26 cellular contexts compared by ENCODE assay signal in genomic region chr1:199242162-199242561, GRCh38.
A peak's percentile ranks its signal among the peaks of the same experiment; 100 is the strongest.
DNase-seq lines count a peak whose midpoint lies in the region; TF ChIP-seq lines count a peak whose summit lies in the region.
"Had no signal": no experiment of that assay in that cellular context is flagged by ENCODE, and none has a peak within 500 bp of the region (broad histone marks: within the 10 kb centered on the region; RNA-seq: fewer than 3 reads in every experiment).

No MANE protein-coding gene starts in this region.

- peaks cover 9% of the 10 kb centered on the region for H3K27me3 Mint-ChIP-seq in activated T-helper 1 cell treated with anti-CD3 and anti-CD28 coated beads, Interleukin-12 subunit alpha, Interleukin-12 subunit beta, Interleukin-2, Interleukin-4 antibody, amounts not matched to agents 30 ng/mL and 10 ng/mL and 1 ng/mL, durations not matched to agents 14 hours and 24 hours and 36 hours (ENCODE audit: insufficient read depth)
- no peaks in the 10 kb centered on the region for H3K27me3 Mint-ChIP-seq in H9 (ENCODE audit: low read depth)

- H2BK20ac ChIP-seq in H9 (ENCODE audit: low read depth, low read length, poor library complexity, severe bottlenecking): no peak overlapping the region

- peak overlapping the region; percentile 23 for H2AK5ac ChIP-seq in mesenchymal stem cell (ENCODE audit: low read length, severe bottlenecking)
- H2AK5ac ChIP-seq in H9 (ENCODE audit: insufficient read length, low read length): no peak overlapping the region

- H2AFZ ChIP-seq in mesenchymal stem cell (ENCODE audit: low read depth, low read length) (no peak overlapping the region), H9 (ENCODE audit: low read length) (no peak overlapping the region)
- H2AFZ ChIP-seq: neural progenitor cell had no signal

- H3K4me3 Mint-ChIP-seq in activated T-helper 1 cell treated with anti-CD3 and anti-CD28 coated beads, Interleukin-12 subunit alpha, Interleukin-12 subunit beta, Interleukin-2, Interleukin-4 antibody, amounts not matched to agents 30 ng/mL and 10 ng/mL and 1 ng/mL, durations not matched to agents 14 hours and 24 hours and 36 hours: no peak overlapping the region
- H3K4me3 Mint-ChIP-seq in H9: no peak overlapping the region
- H3K4me3 Mint-ChIP-seq: neural progenitor cell; T-helper 1 cell treated with Interleukin-12 subunit alpha and Interleukin-12 subunit beta and Interleukin-4 antibody, amounts not matched to agents 30 μg/mL and 1 μg/mL, for 36 hours had no signal

- peaks cover 18% of the 10 kb centered on the region for H3K4me1 Mint-ChIP-seq in activated T-helper 1 cell treated with anti-CD3 and anti-CD28 coated beads, Interleukin-12 subunit alpha, Interleukin-12 subunit beta, Interleukin-2, Interleukin-4 antibody, amounts not matched to agents 30 ng/mL and 10 ng/mL and 1 ng/mL, durations not matched to agents 14 hours and 24 hours and 36 hours (ENCODE audit: low read depth)
- 0 out of 4 replicates have a peak, but pooled peaks cover 0 to 3% of the 10 kb centered on the region in 2 experiments for H3K4me1 Mint-ChIP-seq in H9
- H3K4me1 Mint-ChIP-seq: neural progenitor cell had no signal

- H3K9me3 ChIP-seq in mesenchymal stem cell (ENCODE audit: control insufficient read depth, low read length) (no peaks in the 10 kb centered on the region), H9 (ENCODE audit: control insufficient read depth, low read depth, low read length) (no peaks in the 10 kb centered on the region)
- H3K9me3 ChIP-seq: ascending aorta, esophagus muscularis mucosa, gastroesophageal sphincter, mucosa of descending colon, psoas muscle, uterus had no signal

- H3K9me3 Mint-ChIP-seq in activated T-helper 1 cell treated with anti-CD3 and anti-CD28 coated beads, Interleukin-12 subunit alpha, Interleukin-12 subunit beta, Interleukin-2, Interleukin-4 antibody, amounts not matched to agents 30 ng/mL and 10 ng/mL and 1 ng/mL, durations not matched to agents 14 hours and 24 hours and 36 hours: no peaks in the 10 kb centered on the region
- H3K9me3 Mint-ChIP-seq in H9: no peaks in the 10 kb centered on the region
- H3K9me3 Mint-ChIP-seq: T-helper 1 cell treated with Interleukin-12 subunit alpha and Interleukin-12 subunit beta and Interleukin-4 antibody, amounts not matched to agents 30 μg/mL and 1 μg/mL, for 36 hours had no signal

- H3K9ac ChIP-seq in mesenchymal stem cell (ENCODE audit: low read length) (no peak overlapping the region), H9 (ENCODE audit: extremely low read depth, insufficient read length, low read length) (no peak overlapping the region)
- H3K9ac ChIP-seq: neural progenitor cell had no signal

- WGBS in mesenchymal stem cell: 93% methylated on average over 3 of the region's 3 CpGs
- WGBS in H9 (ENCODE audit: extremely low coverage, insufficient read length, low lambda C conversion rate): no CpG with 5 or more reads among the region's 3 CpGs

- no peaks in the 10 kb centered on the region for H3K4me1 ChIP-seq in mesenchymal stem cell (ENCODE audit: control insufficient read depth, insufficient read depth, low read depth, low read length)
- H3K4me1 ChIP-seq in H9 (ENCODE audit: insufficient read depth, low read length): no peaks in the 10 kb centered on the region
- H3K4me1 ChIP-seq: ascending aorta, esophagus muscularis mucosa, gastroesophageal sphincter, neural progenitor cell, psoas muscle, uterus had no signal

- H2BK12ac ChIP-seq in mesenchymal stem cell (ENCODE audit: low read length in 2 of 2): no peak overlapping the region
- no peak overlapping the region for H2BK12ac ChIP-seq in H9 (ENCODE audit: insufficient read length, low read depth, low read length)

- no peak overlapping the region for H2BK5ac ChIP-seq in mesenchymal stem cell (ENCODE audit: low read depth, low read length, poor library complexity, severe bottlenecking)
- H2BK5ac ChIP-seq in H9 (ENCODE audit: insufficient read length, low read length): no peak overlapping the region

- H4K91ac ChIP-seq in mesenchymal stem cell (ENCODE audit: low read length): no peak overlapping the region
- H4K91ac ChIP-seq in H9 (ENCODE audit: insufficient read length, low read depth, low read length): no peak overlapping the region

- H3K27ac Mint-ChIP-seq in activated T-helper 1 cell treated with anti-CD3 and anti-CD28 coated beads, Interleukin-12 subunit alpha, Interleukin-12 subunit beta, Interleukin-2, Interleukin-4 antibody, amounts not matched to agents 30 ng/mL and 10 ng/mL and 1 ng/mL, durations not matched to agents 14 hours and 24 hours and 36 hours: no peak overlapping the region
- no peak overlapping the region for H3K27ac Mint-ChIP-seq in H9
- H3K27ac Mint-ChIP-seq: neural progenitor cell had no signal

- H4K8ac ChIP-seq in mesenchymal stem cell (ENCODE audit: low read length) (no peak overlapping the region), H9 (replicated peaks; ENCODE audit: insufficient read length, low read depth, low read length) (no peak overlapping the region)

- H3K23ac ChIP-seq in mesenchymal stem cell (ENCODE audit: low read length in 2 of 2) (no peak overlapping the region), H9 (ENCODE audit: insufficient read length, low read depth, low read length) (no peak overlapping the region)

- peaks cover 5% of the 10 kb centered on the region for H3K36me3 Mint-ChIP-seq in activated T-helper 1 cell treated with anti-CD3 and anti-CD28 coated beads, Interleukin-12 subunit alpha, Interleukin-12 subunit beta, Interleukin-2, Interleukin-4 antibody, amounts not matched to agents 30 ng/mL and 10 ng/mL and 1 ng/mL, durations not matched to agents 14 hours and 24 hours and 36 hours (ENCODE audit: low read depth)
- no peaks in the 10 kb centered on the region; a peak in 1 of 7 replicates for H3K36me3 Mint-ChIP-seq in H9 (ENCODE audit: insufficient read depth in 1 of 3, low read depth in 3 of 3)
- H3K36me3 Mint-ChIP-seq: neural progenitor cell had no signal

- H2BK15ac ChIP-seq in mesenchymal stem cell (ENCODE audit: low read depth, poor library complexity, severe bottlenecking): no peak overlapping the region
- no peak overlapping the region for H2BK15ac ChIP-seq in H9 (ENCODE audit: low read depth, low read length)

- no peak overlapping the region for H3K18ac ChIP-seq in mesenchymal stem cell (ENCODE audit: low read depth in 1 of 2, low read length in 2 of 2)
- H3K18ac ChIP-seq in H9 (ENCODE audit: insufficient read length, low read depth, low read length): no peak overlapping the region

- no peak overlapping the region for H4K5ac ChIP-seq in H9 (ENCODE audit: insufficient read length, low read depth, low read length)

- H3K79me1 ChIP-seq in mesenchymal stem cell (replicated peaks; ENCODE audit: low read length, poor library complexity, severe bottlenecking): no peaks in the 10 kb centered on the region
- no peaks in the 10 kb centered on the region for H3K79me1 ChIP-seq in H9 (ENCODE audit: insufficient read depth, low read depth, low read length, poor library complexity, severe bottlenecking)

- H3K79me2 ChIP-seq in H9 (ENCODE audit: insufficient read depth, low read length): no peaks in the 10 kb centered on the region

- no peak overlapping the region for H3K4ac ChIP-seq in mesenchymal stem cell (ENCODE audit: low read depth in 1 of 2, low read length in 2 of 2)
- no peak overlapping the region for H3K4ac ChIP-seq in H9 (ENCODE audit: low read depth, low read length)

- H3K27me3 ChIP-seq in mesenchymal stem cell (ENCODE audit: control insufficient read depth in 1 of 2, insufficient read depth in 1 of 2, low read length in 2 of 2) (no peaks in the 10 kb centered on the region), dorsolateral prefrontal cortex (peaks cover 0 to 4% (median 0%) of the 10 kb centered on the region in 45 donors), H9 (ENCODE audit: insufficient read depth, low read length) (no peaks in the 10 kb centered on the region)
- H3K27me3 ChIP-seq: ascending aorta, esophagus muscularis mucosa, gastroesophageal sphincter, neural progenitor cell, uterus had no signal

- H3K4me2 ChIP-seq in mesenchymal stem cell (ENCODE audit: low read length, poor library complexity, severe bottlenecking): no peak overlapping the region
- H3K4me2 ChIP-seq in H9 (ENCODE audit: insufficient read depth, insufficient read length, low read length): no peak overlapping the region
- H3K4me2 ChIP-seq: neural progenitor cell, smooth muscle cell had no signal

- H3K27ac ChIP-seq in mesenchymal stem cell (ENCODE audit: low read length, poor library complexity, severe bottlenecking): no peak overlapping the region
- H3K27ac ChIP-seq in dorsolateral prefrontal cortex: no peak overlapping the region
- H3K27ac ChIP-seq in H9 (ENCODE audit: insufficient read length, low read depth, low read length): no peak overlapping the region
- H3K27ac ChIP-seq: ascending aorta, esophagus muscularis mucosa, gastroesophageal sphincter, neural progenitor cell, psoas muscle, uterus had no signal

- H3K14ac ChIP-seq in mesenchymal stem cell (ENCODE audit: low read length in 2 of 2) (no peak overlapping the region), H9 (ENCODE audit: insufficient read depth, low read length) (no peak overlapping the region)

- peak; percentile 6 to 40 for DNase-seq in NOMO-1 (lab: John Stamatoyannopoulos, UW; ENCODE audit: unreplicated experiment in 2 of 2)
- DNase-seq in NOMO-1 treated with dmso at 0.1 percent for 144 hours (lab: John Stamatoyannopoulos, UW; ENCODE audit: unreplicated experiment): no peak
- DNase-seq in MV-4-11 (lab: John Stamatoyannopoulos, UW): peak; percentile 83
- DNase-seq in SKM-1 (lab: John Stamatoyannopoulos, UW; ENCODE audit: unreplicated experiment): peak; percentile 20
- DNase-seq in mesenchymal stem cell: no peak
- DNase-seq in activated T-helper 1 cell treated with anti-CD3 and anti-CD28 coated beads, Interleukin-12 subunit alpha, Interleukin-12 subunit beta, Interleukin-2, Interleukin-4 antibody, amounts not matched to agents 30 ng/mL and 10 ng/mL and 1 ng/mL, durations not matched to agents 14 hours and 24 hours and 36 hours (ENCODE audit: low spot score): no peak
- DNase-seq in dorsolateral prefrontal cortex: no peak
- DNase-seq in H9: no peak
- DNase-seq: activated CD4-positive, alpha-beta T cell treated with anti-CD3 and anti-CD28 coated beads, Interleukin-2, amount 50 U/mL, for 48 hours; activated T-cell treated with anti-CD3 and anti-CD28 coated beads for 4 hours; effector memory CD4-positive, alpha-beta T cell; HCEC 1CT; left cardiac atrium; mucosa of descending colon; NCI-H146; NCI-H2227 treated with DMSO at 0.1 percent for 48 hours; psoas muscle; stimulated activated CD4-positive, alpha-beta T cell treated with anti-CD3 and anti-CD28 coated beads, Interleukin-4, amount 100 ng/mL, for 24 hours; uterus had no signal

- no peaks in the 10 kb centered on the region for H3K23me2 ChIP-seq in H9 (ENCODE audit: insufficient read length, low read depth, low read length, poor library complexity, severe bottlenecking)

- no peaks in the 10 kb centered on the region for H4K20me1 ChIP-seq in H9 (ENCODE audit: control insufficient read depth, insufficient read depth, insufficient read length)

- no peak overlapping the region for H2BK120ac ChIP-seq in mesenchymal stem cell (ENCODE audit: low read depth, low read length)
- no peak overlapping the region for H2BK120ac ChIP-seq in H9 (ENCODE audit: low read depth, low read length, poor library complexity, severe bottlenecking)

- no peak overlapping the region for H3T11ph ChIP-seq in H9 (ENCODE audit: low read length)

- no peak overlapping the region for H3K4me3 ChIP-seq in mesenchymal stem cell (ENCODE audit: insufficient read depth in 1 of 2, low read depth in 1 of 2, low read length in 2 of 2)
- H3K4me3 ChIP-seq in dorsolateral prefrontal cortex: no peak overlapping the region
- H3K4me3 ChIP-seq: ascending aorta, esophagus muscularis mucosa, gastroesophageal sphincter, K562, mucosa of descending colon, neural progenitor cell, psoas muscle, smooth muscle cell, uterus had no signal

- H3K36me3 ChIP-seq in mesenchymal stem cell (ENCODE audit: control insufficient read depth in 1 of 2, insufficient read depth in 2 of 2, low read depth in 1 of 2, low read length in 2 of 2): no peaks in the 10 kb centered on the region
- H3K36me3 ChIP-seq: ascending aorta, esophagus muscularis mucosa, gastroesophageal sphincter, neural progenitor cell, uterus had no signal

- no peak overlapping the region for H3K56ac ChIP-seq in H9 (ENCODE audit: insufficient read length, low read depth, low read length)

- no peak for TF ChIP-seq CTCF in dorsolateral prefrontal cortex (IDR thresholded peaks at IDR 0.05 in 54 of 56, conservative IDR thresholded peaks at IDR 0.05 in 2 of 56; ENCODE audit: low read depth in 1 of 56, partially characterized antibody in 56 of 56)
- TF ChIP-seq CTCF in H9 (conservative IDR thresholded peaks at IDR 0.05): no peak

- intact Hi-C loops in activated T-helper 1 cell treated with anti-CD3 and anti-CD28 coated beads, Interleukin-12 subunit alpha, Interleukin-12 subunit beta, Interleukin-2, Interleukin-4 antibody, amounts not matched to agents 30 ng/mL and 10 ng/mL and 1 ng/mL, durations not matched to agents 14 hours and 24 hours and 36 hours (cut with micrococcal nuclease): loop anchor here (2.0 kb wide), 5 partner anchors 15 to 311 kb away; no protein-coding TSS in a partner anchor
- intact Hi-C loops in dorsolateral prefrontal cortex (cut with DNase I): loop anchor here (5.0 to 10.0 kb wide), 3 partner anchors 305 to 480 kb away; no protein-coding TSS in a partner anchor

Comparison
In these comparisons a context has a peak if more than half of its experiments do, and no peak if none do; other contexts are left out.
1. DNase-seq: peak in NOMO-1 (2 of 2), MV-4-11 (single experiment) and SKM-1 (single experiment); none in NOMO-1 treated with dmso at 0.1 percent for 144 hours (single experiment), mesenchymal stem cell (single experiment), activated T-helper 1 cell treated with anti-CD3 and anti-CD28 coated beads, Interleukin-12 subunit alpha, Interleukin-12 subunit beta, Interleukin-2, Interleukin-4 antibody, amounts not matched to agents 30 ng/mL and 10 ng/mL and 1 ng/mL, durations not matched to agents 14 hours and 24 hours and 36 hours (single experiment), dorsolateral prefrontal cortex (0 of 10) and H9 (single experiment).